1 cellular context compared by ENCODE assay signal in the genomic region with DNA sequence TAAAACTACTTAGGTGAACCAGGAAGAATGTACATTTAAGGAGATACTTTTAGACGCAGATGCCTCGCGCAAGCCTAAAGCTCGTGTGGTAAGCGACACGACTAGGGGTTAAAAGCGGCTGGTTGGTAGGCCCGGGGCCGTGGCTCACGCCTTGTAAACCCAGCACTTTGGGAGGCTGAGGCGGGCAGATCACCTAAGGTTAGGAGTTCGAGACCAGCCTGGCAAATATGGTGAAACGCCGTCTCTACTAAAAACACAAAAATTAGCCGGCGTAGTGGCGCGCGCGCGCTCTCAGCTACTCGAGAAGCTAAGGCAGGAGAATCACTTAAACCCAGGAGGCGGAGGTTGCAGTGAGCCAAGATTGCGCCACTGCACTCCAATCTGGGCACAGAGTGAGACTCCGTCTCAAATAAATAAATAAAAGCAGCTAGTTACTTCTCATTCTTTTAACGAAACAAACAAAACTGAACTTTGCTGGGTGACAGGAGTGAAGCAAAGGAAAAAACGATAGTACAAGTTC.
TF ChIP-seq lines count a peak whose summit lies in the region.

No MANE protein-coding gene starts in this region.

TF ChIP-seq in GM12878, 131 proteins besides CTCF, POLR2A, EP300 and RAD21:
- TF ChIP-seq CHD2 (IDR thresholded peaks at IDR 0.05; ENCODE audit: borderline replicate concordance, low read depth, low read length) (no peak), NR2C2 (IDR thresholded peaks at IDR 0.05; ENCODE audit: borderline replicate concordance, control insufficient read depth, insufficient read length, low read depth) (no peak), TCF7 (IDR thresholded peaks at IDR 0.05; ENCODE audit: borderline replicate concordance) (no peak), CBX3 (IDR thresholded peaks at IDR 0.05; ENCODE audit: borderline replicate concordance, low read depth) (no peak), RB1 (IDR thresholded peaks at IDR 0.05; ENCODE audit: borderline replicate concordance) (peak; percentile 44; the same call in 1 of the 2 replicates), SREBF2 (IDR thresholded peaks at IDR 0.05; ENCODE audit: low read length) (peak; percentile 39; the same call in 1 of the 2 replicates)
